ENCODE assay signal across 1 cellular context in genomic region chr1:145927073-145927886, GRCh38.
A peak's percentile ranks its signal among the peaks of the same experiment; 100 is the strongest.
TF ChIP-seq lines count a peak whose summit lies in the region.

Gene RBM8A (minus strand): TSS chr1:145927484. CDS start chr1:145927426, 58 bp downstream.

TF ChIP-seq in HepG2, 621 proteins besides CTCF, POLR2A, EP300 and RAD21 (continued from another document and continues in another):
- TF ChIP-seq ZNF101 (CRISPR knock-in tag; IDR thresholded peaks at IDR 0.05; ENCODE audit: borderline replicate concordance, low read depth) = 0 out of 2 replicates have a peak, but pooled peaks have one; percentile 37
- TF ChIP-seq ZNF572 (CRISPR knock-in tag; IDR thresholded peaks at IDR 0.05) = no peak
- 0 out of 2 replicates have a peak, but pooled peaks have one; percentile 31 for TF ChIP-seq ZIK1 (CRISPR knock-in tag; IDR thresholded peaks at IDR 0.05; ENCODE audit: borderline replicate concordance, low read depth)
- peak; percentile 75; the same call in 1 of the 2 replicates for TF ChIP-seq REPIN1 (CRISPR knock-in tag; IDR thresholded peaks at IDR 0.05; ENCODE audit: borderline replicate concordance, low read depth)
- TF ChIP-seq ZSCAN20 (CRISPR knock-in tag; IDR thresholded peaks at IDR 0.05; ENCODE audit: borderline replicate concordance) = no peak
- 0 out of 2 replicates have a peak, but pooled peaks have one; percentile 31 for TF ChIP-seq ZNF609 (CRISPR knock-in tag; IDR thresholded peaks at IDR 0.05; ENCODE audit: borderline replicate concordance)
- TF ChIP-seq, protein P1, sequence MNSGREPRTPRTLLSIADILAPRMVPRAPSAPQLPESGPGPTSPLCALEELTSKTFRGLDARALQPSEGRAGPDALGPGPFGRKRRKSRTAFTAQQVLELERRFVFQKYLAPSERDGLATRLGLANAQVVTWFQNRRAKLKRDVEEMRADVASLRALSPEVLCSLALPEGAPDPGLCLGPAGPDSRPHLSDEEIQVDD (CRISPR knock-in tag; IDR thresholded peaks at IDR 0.05; ENCODE audit: borderline replicate concordance) = no peak
- peak; percentile 70 for TF ChIP-seq SIN3B (IDR thresholded peaks at IDR 0.05; ENCODE audit: low read length)
- no peak for TF ChIP-seq ZBTB44 (CRISPR knock-in tag; IDR thresholded peaks at IDR 0.05)
- no peak for TF ChIP-seq ATF7-NPFF (CRISPR knock-in tag; IDR thresholded peaks at IDR 0.05; ENCODE audit: low read depth)
- TF ChIP-seq RBM22 (optimal IDR thresholded peaks at IDR 0.05; ENCODE audit: low read length) = peak; percentile 32
- TF ChIP-seq MTA3 (CRISPR knock-in tag; IDR thresholded peaks at IDR 0.05) = no peak
- TF ChIP-seq RXRB (CRISPR knock-in tag; IDR thresholded peaks at IDR 0.05; ENCODE audit: borderline replicate concordance) = peak; percentile 59; the same call in 1 of the 2 replicates
- TF ChIP-seq ZNF550 (CRISPR knock-in tag; IDR thresholded peaks at IDR 0.05; ENCODE audit: borderline replicate concordance) = no peak
- no peak for TF ChIP-seq MEIS2 (CRISPR knock-in tag; IDR thresholded peaks at IDR 0.05)
- TF ChIP-seq, protein P2, sequence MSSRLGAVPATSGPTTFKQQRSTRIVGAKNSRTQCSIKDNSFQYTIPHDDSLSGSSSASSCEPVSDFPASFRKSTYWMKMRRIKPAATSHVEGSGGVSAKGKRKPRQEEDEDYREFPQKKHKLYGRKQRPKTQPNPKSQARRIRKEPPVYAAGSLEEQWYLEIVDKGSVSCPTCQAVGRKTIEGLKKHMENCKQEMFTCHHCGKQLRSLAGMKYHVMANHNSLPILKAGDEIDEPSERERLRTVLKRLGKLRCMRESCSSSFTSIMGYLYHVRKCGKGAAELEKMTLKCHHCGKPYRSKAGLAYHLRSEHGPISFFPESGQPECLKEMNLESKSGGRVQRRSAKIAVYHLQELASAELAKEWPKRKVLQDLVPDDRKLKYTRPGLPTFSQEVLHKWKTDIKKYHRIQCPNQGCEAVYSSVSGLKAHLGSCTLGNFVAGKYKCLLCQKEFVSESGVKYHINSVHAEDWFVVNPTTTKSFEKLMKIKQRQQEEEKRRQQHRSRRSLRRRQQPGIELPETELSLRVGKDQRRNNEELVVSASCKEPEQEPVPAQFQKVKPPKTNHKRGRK (CRISPR knock-in tag; IDR thresholded peaks at IDR 0.05) = no peak
- peak in 1 of 2 experiments; percentile 6; a peak in 1 of 4 replicates for TF ChIP-seq NR2F1 (CRISPR knock-in tag; IDR thresholded peaks at IDR 0.05)
- TF ChIP-seq ZNF674 (CRISPR knock-in tag; IDR thresholded peaks at IDR 0.05; ENCODE audit: low read depth) = no peak
- TF ChIP-seq ZNF652 (CRISPR knock-in tag; IDR thresholded peaks at IDR 0.05; ENCODE audit: borderline replicate concordance, low read depth) = no peak
- peak; percentile 51 for TF ChIP-seq TBL1XR1 (IDR thresholded peaks at IDR 0.05; ENCODE audit: borderline replicate concordance, low read length, partially characterized antibody)
- no peak for TF ChIP-seq BCL3 (CRISPR knock-in tag; IDR thresholded peaks at IDR 0.05)
- peak; percentile 23; the same call in 1 of the 2 replicates for TF ChIP-seq ZNF24 (IDR thresholded peaks at IDR 0.05)
- TF ChIP-seq ZBTB14 (CRISPR knock-in tag; IDR thresholded peaks at IDR 0.05) = no peak
- TF ChIP-seq ZNF558 (CRISPR knock-in tag; IDR thresholded peaks at IDR 0.05; ENCODE audit: borderline replicate concordance) = no peak
- TF ChIP-seq ZNF782 (CRISPR knock-in tag; IDR thresholded peaks at IDR 0.05; ENCODE audit: borderline replicate concordance) = peak; percentile 31; the same call in 1 of the 2 replicates
- no peak for TF ChIP-seq TFE3 (CRISPR knock-in tag; IDR thresholded peaks at IDR 0.05)
- 0 out of 2 replicates have a peak, but pooled peaks have one; percentile 51 for TF ChIP-seq ZNF891 (CRISPR knock-in tag; IDR thresholded peaks at IDR 0.05)
- TF ChIP-seq CERS6 (CRISPR knock-in tag; IDR thresholded peaks at IDR 0.05) = no peak
- TF ChIP-seq JDP2 (CRISPR knock-in tag; IDR thresholded peaks at IDR 0.05; ENCODE audit: borderline replicate concordance) = no peak
- no peak for TF ChIP-seq ZNF510 (CRISPR knock-in tag; IDR thresholded peaks at IDR 0.05; ENCODE audit: low read depth)
- no peak for TF ChIP-seq CHCHD3 (CRISPR knock-in tag; IDR thresholded peaks at IDR 0.05)
- TF ChIP-seq HIC2 (CRISPR knock-in tag; IDR thresholded peaks at IDR 0.05; ENCODE audit: low read depth) = no peak
- TF ChIP-seq, protein P3, sequence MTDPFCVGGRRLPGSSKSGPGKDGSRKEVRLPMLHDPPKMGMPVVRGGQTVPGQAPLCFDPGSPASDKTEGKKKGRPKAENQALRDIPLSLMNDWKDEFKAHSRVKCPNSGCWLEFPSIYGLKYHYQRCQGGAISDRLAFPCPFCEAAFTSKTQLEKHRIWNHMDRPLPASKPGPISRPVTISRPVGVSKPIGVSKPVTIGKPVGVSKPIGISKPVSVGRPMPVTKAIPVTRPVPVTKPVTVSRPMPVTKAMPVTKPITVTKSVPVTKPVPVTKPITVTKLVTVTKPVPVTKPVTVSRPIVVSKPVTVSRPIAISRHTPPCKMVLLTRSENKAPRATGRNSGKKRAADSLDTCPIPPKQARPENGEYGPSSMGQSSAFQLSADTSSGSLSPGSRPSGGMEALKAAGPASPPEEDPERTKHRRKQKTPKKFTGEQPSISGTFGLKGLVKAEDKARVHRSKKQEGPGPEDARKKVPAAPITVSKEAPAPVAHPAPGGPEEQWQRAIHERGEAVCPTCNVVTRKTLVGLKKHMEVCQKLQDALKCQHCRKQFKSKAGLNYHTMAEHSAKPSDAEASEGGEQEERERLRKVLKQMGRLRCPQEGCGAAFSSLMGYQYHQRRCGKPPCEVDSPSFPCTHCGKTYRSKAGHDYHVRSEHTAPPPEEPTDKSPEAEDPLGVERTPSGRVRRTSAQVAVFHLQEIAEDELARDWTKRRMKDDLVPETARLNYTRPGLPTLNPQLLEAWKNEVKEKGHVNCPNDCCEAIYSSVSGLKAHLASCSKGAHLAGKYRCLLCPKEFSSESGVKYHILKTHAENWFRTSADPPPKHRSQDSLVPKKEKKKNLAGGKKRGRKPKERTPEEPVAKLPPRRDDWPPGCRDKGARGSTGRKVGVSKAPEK (CRISPR knock-in tag; IDR thresholded peaks at IDR 0.05; ENCODE audit: borderline replicate concordance) = no peak
- TF ChIP-seq GPBP1L1 (CRISPR knock-in tag; IDR thresholded peaks at IDR 0.05) = no peak
- TF ChIP-seq GPN1 (CRISPR knock-in tag; IDR thresholded peaks at IDR 0.05; ENCODE audit: borderline replicate concordance) = no peak
- peak; percentile 36; the same call in 1 of the 2 replicates for TF ChIP-seq MIER3 (CRISPR knock-in tag; IDR thresholded peaks at IDR 0.05; ENCODE audit: borderline replicate concordance)
- 0 out of 2 replicates have a peak, but pooled peaks have one; percentile 52 for TF ChIP-seq KLF9 (CRISPR knock-in tag; IDR thresholded peaks at IDR 0.05; ENCODE audit: low read depth)
- TF ChIP-seq ZSCAN21 (CRISPR knock-in tag; IDR thresholded peaks at IDR 0.05; ENCODE audit: borderline replicate concordance) = peak; percentile 65; the same call in 1 of the 2 replicates
- peak; percentile 96 for TF ChIP-seq POLR2G (IDR thresholded peaks at IDR 0.05; ENCODE audit: low read depth, low read length)
